In the genomic region with DNA sequence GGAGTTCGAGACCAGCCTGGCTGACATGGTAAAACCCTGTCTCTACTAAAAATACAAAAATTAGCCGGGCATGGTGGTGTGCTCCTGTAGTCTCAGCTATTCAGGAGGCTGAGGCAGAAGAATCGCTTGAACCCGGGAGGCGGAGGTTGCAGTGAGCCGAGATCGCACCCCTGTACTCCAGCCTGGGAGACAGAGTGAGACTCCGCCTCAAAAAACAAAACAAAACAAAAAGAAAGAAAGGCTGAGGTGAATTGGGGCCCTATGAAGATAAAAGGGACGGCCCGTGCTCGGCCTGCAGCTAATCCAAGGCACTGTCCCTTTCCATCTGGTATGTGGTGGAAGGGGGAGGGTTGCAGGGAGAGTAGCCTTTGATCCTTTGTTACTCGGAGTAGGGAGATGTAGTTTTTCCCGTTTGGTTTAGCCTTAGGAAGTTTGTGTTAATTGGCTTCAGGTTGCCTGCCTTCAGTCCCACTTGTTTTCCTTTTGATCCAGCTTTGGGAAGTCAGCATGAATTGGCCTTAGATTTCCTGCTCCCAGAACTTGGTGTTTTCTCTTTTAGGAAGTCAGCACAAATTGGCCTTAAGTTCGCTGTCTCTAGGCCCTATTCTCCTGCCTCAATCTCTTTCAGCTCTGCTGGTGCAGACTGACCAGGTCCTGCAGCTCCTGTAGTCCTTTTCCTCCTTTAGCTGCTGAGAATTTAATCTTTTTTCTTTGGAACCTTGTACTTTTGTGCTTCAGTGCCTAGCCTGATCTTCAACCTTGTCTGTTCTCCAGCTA, we compare ENCODE assay signal across 1 cellular context.
A peak's percentile ranks its signal among the peaks of the same experiment; 100 is the strongest.
TF ChIP-seq lines count a peak whose summit lies in the region.

No MANE protein-coding gene starts in this region.

TF ChIP-seq in HepG2, 621 proteins besides CTCF, POLR2A, EP300 and RAD21 (continued from another document and continues in another):
- TF ChIP-seq, protein P1, sequence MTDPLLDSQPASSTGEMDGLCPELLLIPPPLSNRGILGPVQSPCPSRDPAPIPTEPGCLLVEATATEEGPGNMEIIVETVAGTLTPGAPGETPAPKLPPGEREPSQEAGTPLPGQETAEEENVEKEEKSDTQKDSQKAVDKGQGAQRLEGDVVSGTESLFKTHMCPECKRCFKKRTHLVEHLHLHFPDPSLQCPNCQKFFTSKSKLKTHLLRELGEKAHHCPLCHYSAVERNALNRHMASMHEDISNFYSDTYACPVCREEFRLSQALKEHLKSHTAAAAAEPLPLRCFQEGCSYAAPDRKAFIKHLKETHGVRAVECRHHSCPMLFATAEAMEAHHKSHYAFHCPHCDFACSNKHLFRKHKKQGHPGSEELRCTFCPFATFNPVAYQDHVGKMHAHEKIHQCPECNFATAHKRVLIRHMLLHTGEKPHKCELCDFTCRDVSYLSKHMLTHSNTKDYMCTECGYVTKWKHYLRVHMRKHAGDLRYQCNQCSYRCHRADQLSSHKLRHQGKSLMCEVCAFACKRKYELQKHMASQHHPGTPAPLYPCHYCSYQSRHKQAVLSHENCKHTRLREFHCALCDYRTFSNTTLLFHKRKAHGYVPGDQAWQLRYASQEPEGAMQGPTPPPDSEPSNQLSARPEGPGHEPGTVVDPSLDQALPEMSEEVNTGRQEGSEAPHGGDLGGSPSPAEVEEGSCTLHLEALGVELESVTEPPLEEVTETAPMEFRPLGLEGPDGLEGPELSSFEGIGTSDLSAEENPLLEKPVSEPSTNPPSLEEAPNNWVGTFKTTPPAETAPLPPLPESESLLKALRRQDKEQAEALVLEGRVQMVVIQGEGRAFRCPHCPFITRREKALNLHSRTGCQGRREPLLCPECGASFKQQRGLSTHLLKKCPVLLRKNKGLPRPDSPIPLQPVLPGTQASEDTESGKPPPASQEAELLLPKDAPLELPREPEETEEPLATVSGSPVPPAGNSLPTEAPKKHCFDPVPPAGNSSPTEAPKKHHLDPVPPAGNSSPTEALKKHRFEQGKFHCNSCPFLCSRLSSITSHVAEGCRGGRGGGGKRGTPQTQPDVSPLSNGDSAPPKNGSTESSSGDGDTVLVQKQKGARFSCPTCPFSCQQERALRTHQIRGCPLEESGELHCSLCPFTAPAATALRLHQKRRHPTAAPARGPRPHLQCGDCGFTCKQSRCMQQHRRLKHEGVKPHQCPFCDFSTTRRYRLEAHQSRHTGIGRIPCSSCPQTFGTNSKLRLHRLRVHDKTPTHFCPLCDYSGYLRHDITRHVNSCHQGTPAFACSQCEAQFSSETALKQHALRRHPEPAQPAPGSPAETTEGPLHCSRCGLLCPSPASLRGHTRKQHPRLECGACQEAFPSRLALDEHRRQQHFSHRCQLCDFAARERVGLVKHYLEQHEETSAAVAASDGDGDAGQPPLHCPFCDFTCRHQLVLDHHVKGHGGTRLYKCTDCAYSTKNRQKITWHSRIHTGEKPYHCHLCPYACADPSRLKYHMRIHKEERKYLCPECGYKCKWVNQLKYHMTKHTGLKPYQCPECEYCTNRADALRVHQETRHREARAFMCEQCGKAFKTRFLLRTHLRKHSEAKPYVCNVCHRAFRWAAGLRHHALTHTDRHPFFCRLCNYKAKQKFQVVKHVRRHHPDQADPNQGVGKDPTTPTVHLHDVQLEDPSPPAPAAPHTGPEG (CRISPR knock-in tag; IDR thresholded peaks at IDR 0.05) = peak; percentile 72; the same call in 1 of the 2 replicates
- TF ChIP-seq DMAP1 (CRISPR knock-in tag; IDR thresholded peaks at IDR 0.05) (peak; percentile 90), SOX13 (IDR thresholded peaks at IDR 0.05) (peak; percentile 97), SOX13 (CRISPR knock-in tag; conservative IDR thresholded peaks at IDR 0.05 in 1 of 2, IDR thresholded peaks at IDR 0.05 in 1 of 2) (peak in 1 of 2 experiments; percentile 99; a peak in 2 of 4 replicates), ZNF777 (CRISPR knock-in tag; IDR thresholded peaks at IDR 0.05) (peak; percentile 46; the same call in 1 of the 2 replicates), BRD4 (CRISPR knock-in tag; IDR thresholded peaks at IDR 0.05) (peak; percentile 91), NCOA1 (CRISPR knock-in tag; IDR thresholded peaks at IDR 0.05) (peak; percentile 10; the same call in 1 of the 2 replicates), ZBTB42 (CRISPR knock-in tag; IDR thresholded peaks at IDR 0.05) (no peak), ZNF850 (CRISPR knock-in tag; conservative IDR thresholded peaks at IDR 0.05) (no peak), PCBP2 (optimal IDR thresholded peaks at IDR 0.05; ENCODE audit: low read depth, low read length, poor library complexity, severe bottlenecking) (no peak), HNRNPUL1 (IDR thresholded peaks at IDR 0.05; ENCODE audit: low read depth, low read length) (no peak), HOXA5 (CRISPR knock-in tag; IDR thresholded peaks at IDR 0.05) (no peak; the same call in none of the 2 replicates), JUNB (CRISPR knock-in tag; IDR thresholded peaks at IDR 0.05; ENCODE audit: borderline replicate concordance) (no peak), ZNF776 (CRISPR knock-in tag; IDR thresholded peaks at IDR 0.05) (no peak)
- TF ChIP-seq, protein P2, sequence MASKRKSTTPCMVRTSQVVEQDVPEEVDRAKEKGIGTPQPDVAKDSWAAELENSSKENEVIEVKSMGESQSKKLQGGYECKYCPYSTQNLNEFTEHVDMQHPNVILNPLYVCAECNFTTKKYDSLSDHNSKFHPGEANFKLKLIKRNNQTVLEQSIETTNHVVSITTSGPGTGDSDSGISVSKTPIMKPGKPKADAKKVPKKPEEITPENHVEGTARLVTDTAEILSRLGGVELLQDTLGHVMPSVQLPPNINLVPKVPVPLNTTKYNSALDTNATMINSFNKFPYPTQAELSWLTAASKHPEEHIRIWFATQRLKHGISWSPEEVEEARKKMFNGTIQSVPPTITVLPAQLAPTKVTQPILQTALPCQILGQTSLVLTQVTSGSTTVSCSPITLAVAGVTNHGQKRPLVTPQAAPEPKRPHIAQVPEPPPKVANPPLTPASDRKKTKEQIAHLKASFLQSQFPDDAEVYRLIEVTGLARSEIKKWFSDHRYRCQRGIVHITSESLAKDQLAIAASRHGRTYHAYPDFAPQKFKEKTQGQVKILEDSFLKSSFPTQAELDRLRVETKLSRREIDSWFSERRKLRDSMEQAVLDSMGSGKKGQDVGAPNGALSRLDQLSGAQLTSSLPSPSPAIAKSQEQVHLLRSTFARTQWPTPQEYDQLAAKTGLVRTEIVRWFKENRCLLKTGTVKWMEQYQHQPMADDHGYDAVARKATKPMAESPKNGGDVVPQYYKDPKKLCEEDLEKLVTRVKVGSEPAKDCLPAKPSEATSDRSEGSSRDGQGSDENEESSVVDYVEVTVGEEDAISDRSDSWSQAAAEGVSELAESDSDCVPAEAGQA (IDR thresholded peaks at IDR 0.05; ENCODE audit: low read depth) = no peak
- TF ChIP-seq, protein P2 (CRISPR knock-in tag; IDR thresholded peaks at IDR 0.05; ENCODE audit: borderline replicate concordance) = no peak; the same call in 1 of the 2 replicates
- TF ChIP-seq, protein P3, sequence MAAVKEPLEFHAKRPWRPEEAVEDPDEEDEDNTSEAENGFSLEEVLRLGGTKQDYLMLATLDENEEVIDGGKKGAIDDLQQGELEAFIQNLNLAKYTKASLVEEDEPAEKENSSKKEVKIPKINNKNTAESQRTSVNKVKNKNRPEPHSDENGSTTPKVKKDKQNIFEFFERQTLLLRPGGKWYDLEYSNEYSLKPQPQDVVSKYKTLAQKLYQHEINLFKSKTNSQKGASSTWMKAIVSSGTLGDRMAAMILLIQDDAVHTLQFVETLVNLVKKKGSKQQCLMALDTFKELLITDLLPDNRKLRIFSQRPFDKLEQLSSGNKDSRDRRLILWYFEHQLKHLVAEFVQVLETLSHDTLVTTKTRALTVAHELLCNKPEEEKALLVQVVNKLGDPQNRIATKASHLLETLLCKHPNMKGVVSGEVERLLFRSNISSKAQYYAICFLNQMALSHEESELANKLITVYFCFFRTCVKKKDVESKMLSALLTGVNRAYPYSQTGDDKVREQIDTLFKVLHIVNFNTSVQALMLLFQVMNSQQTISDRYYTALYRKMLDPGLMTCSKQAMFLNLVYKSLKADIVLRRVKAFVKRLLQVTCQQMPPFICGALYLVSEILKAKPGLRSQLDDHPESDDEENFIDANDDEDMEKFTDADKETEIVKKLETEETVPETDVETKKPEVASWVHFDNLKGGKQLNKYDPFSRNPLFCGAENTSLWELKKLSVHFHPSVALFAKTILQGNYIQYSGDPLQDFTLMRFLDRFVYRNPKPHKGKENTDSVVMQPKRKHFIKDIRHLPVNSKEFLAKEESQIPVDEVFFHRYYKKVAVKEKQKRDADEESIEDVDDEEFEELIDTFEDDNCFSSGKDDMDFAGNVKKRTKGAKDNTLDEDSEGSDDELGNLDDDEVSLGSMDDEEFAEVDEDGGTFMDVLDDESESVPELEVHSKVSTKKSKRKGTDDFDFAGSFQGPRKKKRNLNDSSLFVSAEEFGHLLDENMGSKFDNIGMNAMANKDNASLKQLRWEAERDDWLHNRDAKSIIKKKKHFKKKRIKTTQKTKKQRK (IDR thresholded peaks at IDR 0.05; ENCODE audit: low read length) = no peak
- TF ChIP-seq, protein P4, sequence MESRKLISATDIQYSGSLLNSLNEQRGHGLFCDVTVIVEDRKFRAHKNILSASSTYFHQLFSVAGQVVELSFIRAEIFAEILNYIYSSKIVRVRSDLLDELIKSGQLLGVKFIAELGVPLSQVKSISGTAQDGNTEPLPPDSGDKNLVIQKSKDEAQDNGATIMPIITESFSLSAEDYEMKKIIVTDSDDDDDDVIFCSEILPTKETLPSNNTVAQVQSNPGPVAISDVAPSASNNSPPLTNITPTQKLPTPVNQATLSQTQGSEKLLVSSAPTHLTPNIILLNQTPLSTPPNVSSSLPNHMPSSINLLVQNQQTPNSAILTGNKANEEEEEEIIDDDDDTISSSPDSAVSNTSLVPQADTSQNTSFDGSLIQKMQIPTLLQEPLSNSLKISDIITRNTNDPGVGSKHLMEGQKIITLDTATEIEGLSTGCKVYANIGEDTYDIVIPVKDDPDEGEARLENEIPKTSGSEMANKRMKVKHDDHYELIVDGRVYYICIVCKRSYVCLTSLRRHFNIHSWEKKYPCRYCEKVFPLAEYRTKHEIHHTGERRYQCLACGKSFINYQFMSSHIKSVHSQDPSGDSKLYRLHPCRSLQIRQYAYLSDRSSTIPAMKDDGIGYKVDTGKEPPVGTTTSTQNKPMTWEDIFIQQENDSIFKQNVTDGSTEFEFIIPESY (CRISPR knock-in tag; IDR thresholded peaks at IDR 0.05) = no peak
- TF ChIP-seq, protein P5, sequence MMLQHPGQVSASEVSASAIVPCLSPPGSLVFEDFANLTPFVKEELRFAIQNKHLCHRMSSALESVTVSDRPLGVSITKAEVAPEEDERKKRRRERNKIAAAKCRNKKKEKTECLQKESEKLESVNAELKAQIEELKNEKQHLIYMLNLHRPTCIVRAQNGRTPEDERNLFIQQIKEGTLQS (CRISPR knock-in tag; IDR thresholded peaks at IDR 0.05) = no peak
- TF ChIP-seq, protein P6, sequence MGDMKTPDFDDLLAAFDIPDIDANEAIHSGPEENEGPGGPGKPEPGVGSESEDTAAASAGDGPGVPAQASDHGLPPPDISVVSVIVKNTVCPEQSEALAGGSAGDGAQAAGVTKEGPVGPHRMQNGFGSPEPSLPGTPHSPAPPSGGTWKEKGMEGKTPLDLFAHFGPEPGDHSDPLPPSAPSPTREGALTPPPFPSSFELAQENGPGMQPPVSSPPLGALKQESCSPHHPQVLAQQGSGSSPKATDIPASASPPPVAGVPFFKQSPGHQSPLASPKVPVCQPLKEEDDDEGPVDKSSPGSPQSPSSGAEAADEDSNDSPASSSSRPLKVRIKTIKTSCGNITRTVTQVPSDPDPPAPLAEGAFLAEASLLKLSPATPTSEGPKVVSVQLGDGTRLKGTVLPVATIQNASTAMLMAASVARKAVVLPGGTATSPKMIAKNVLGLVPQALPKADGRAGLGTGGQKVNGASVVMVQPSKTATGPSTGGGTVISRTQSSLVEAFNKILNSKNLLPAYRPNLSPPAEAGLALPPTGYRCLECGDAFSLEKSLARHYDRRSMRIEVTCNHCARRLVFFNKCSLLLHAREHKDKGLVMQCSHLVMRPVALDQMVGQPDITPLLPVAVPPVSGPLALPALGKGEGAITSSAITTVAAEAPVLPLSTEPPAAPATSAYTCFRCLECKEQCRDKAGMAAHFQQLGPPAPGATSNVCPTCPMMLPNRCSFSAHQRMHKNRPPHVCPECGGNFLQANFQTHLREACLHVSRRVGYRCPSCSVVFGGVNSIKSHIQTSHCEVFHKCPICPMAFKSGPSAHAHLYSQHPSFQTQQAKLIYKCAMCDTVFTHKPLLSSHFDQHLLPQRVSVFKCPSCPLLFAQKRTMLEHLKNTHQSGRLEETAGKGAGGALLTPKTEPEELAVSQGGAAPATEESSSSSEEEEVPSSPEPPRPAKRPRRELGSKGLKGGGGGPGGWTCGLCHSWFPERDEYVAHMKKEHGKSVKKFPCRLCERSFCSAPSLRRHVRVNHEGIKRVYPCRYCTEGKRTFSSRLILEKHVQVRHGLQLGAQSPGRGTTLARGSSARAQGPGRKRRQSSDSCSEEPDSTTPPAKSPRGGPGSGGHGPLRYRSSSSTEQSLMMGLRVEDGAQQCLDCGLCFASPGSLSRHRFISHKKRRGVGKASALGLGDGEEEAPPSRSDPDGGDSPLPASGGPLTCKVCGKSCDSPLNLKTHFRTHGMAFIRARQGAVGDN (CRISPR knock-in tag; IDR thresholded peaks at IDR 0.05) = peak; percentile 66
- TF ChIP-seq, protein P7, sequence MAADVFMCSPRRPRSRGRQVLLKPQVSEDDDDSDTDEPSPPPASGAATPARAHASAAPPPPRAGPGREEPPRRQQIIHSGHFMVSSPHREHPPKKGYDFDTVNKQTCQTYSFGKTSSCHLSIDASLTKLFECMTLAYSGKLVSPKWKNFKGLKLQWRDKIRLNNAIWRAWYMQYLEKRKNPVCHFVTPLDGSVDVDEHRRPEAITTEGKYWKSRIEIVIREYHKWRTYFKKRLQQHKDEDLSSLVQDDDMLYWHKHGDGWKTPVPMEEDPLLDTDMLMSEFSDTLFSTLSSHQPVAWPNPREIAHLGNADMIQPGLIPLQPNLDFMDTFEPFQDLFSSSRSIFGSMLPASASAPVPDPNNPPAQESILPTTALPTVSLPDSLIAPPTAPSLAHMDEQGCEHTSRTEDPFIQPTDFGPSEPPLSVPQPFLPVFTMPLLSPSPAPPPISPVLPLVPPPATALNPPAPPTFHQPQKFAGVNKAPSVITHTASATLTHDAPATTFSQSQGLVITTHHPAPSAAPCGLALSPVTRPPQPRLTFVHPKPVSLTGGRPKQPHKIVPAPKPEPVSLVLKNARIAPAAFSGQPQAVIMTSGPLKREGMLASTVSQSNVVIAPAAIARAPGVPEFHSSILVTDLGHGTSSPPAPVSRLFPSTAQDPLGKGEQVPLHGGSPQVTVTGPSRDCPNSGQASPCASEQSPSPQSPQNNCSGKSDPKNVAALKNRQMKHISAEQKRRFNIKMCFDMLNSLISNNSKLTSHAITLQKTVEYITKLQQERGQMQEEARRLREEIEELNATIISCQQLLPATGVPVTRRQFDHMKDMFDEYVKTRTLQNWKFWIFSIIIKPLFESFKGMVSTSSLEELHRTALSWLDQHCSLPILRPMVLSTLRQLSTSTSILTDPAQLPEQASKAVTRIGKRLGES (CRISPR knock-in tag; IDR thresholded peaks at IDR 0.05; ENCODE audit: borderline replicate concordance) = no peak; the same call in 1 of the 2 replicates
